Comparison of ENCODE assay signal across 8 cellular contexts in the genomic region with DNA sequence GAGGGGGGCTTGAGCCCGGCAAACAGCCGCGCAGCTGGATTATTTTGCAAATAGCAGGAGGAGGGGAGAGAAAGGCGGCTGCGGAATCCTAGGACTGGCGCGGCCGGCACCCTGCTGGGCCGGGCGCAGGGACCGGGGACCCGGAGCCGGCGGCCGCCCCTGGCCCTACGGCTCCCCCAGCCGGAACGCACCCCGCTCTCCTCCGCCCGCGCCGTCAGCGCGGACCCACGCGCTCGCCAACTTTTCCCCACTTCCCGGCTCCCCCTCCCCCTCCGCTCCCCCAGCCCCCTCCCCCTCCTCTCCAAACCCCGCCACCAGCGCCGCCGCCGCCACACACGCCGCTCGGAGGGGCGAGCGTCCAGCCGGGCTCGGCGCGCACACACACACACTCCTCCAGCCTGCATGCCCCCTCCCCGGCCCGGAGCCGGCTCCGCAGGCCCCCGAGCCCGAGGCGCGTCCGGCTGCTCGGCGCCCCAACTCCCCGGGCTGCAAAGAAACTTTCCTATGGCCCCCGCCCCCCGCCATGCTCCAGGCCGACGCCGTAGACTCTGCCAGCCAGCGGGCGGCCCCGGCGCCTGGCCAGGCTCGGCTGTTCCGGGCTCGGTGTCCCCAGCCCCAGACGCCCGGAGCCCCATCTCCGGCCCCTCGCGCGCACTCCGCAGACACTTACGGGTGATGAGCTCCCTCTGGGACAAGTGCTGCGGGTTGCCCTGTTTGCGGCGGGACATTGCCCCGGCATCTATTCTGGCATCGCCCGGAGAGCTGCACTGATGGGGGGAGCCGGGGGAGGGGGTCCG. TPM values are rescaled to one million over a fixed set of nuclear protein-coding genes. Genes with fewer than 3 reads are reported as not detected.
DNase-seq lines count a peak whose midpoint lies in the region; ATAC-seq, FAIRE-seq and TF ChIP-seq lines count a peak whose summit lies in the region.

No MANE protein-coding gene starts in this region.

- intact Hi-C loops in tibial artery (cut with DNase I; ENCODE audit: low total_unique reads): no loop called here

- no peaks in the 10 kb centered on the region for H3K36me3 ChIP-seq in tibial artery

- no peaks in the 10 kb centered on the region for H3K9me3 Mint-ChIP-seq in activated T-cell treated with anti-CD3 and anti-CD28 coated beads, Interleukin-2, amount 50 U/mL, for 72 hours
- H3K9me3 Mint-ChIP-seq in immature natural killer cell: no peaks in the 10 kb centered on the region

- peak overlapping the region; percentile 97 for H3K4me2 ChIP-seq in A549

- CTCF ChIA-PET in A549 (lab: Yijun Ruan, JAX): no interaction called here

- H3K4me3 Mint-ChIP-seq in activated T-cell treated with anti-CD3 and anti-CD28 coated beads, Interleukin-2, amount 50 U/mL, for 72 hours: peak overlapping the region; percentile 94 to 98
- H3K4me3 Mint-ChIP-seq in immature natural killer cell: peak overlapping the region; percentile 96 to 99 (median 98)

- H3K9me3 ChIP-seq in A549: no peaks in the 10 kb centered on the region
- no peaks in the 10 kb centered on the region for H3K9me3 ChIP-seq in tibial artery

- H3K27ac ChIP-seq in A549: peak overlapping the region; percentile 85 to 89
- H3K27ac ChIP-seq in tibial artery: no peak overlapping the region

- H3K27me3 Mint-ChIP-seq in activated T-cell treated with anti-CD3 and anti-CD28 coated beads, Interleukin-2, amount 50 U/mL, for 72 hours (ENCODE audit: low read depth): no peaks in the 10 kb centered on the region
- peaks cover 11 to 31% (median 25%) of the 10 kb centered on the region in 3 donors for H3K27me3 Mint-ChIP-seq in immature natural killer cell (ENCODE audit: low read depth in 3 of 3)

- no peak overlapping the region for H3K27ac Mint-ChIP-seq in activated T-cell treated with anti-CD3 and anti-CD28 coated beads, Interleukin-2, amount 50 U/mL, for 72 hours
- H3K27ac Mint-ChIP-seq in immature natural killer cell: peak overlapping the region in 3 of 6 donors; percentile 90 to 96 (median 91)

- WGBS in A549 (ENCODE audit: missing lambda C conversion rate): 0% methylated on average over 24 of the region's 84 CpGs

- ATAC-seq in A549 (no peak), HG02763 (IDR thresholded peaks at IDR 0.05; ENCODE audit: unreplicated experiment) (no peak)
- ATAC-seq in activated T-cell treated with anti-CD3 and anti-CD28 coated beads, Interleukin-2, amount 50 U/mL, for 72 hours (replicated peaks in 1 of 2): peak in 1 of 2 donors; percentile 2

- peaks cover 0 to 85% of the 10 kb centered on the region in 2 donors for H3K27me3 ChIP-seq in tibial artery

- H3K4me1 ChIP-seq in A549: peaks cover 26% of the 10 kb centered on the region
- H3K4me1 ChIP-seq in tibial artery: peaks cover 0 to 60% (median 47%) of the 10 kb centered on the region in 4 donors

- TF ChIP-seq RAD21 in A549 (conservative IDR thresholded peaks at IDR 0.05 in 1 of 2, IDR thresholded peaks at IDR 0.05 in 1 of 2): no peak

- POLR2A ChIA-PET in A549 (lab: Yijun Ruan, JAX): interaction anchor here (0.6 kb wide), 1 partner anchor 317 kb away, joined by 3 read pairs; no protein-coding TSS in a partner anchor

- H3K4me1 Mint-ChIP-seq in activated T-cell treated with anti-CD3 and anti-CD28 coated beads, Interleukin-2, amount 50 U/mL, for 72 hours (ENCODE audit: low read depth): peaks cover 47% of the 10 kb centered on the region
- H3K4me1 Mint-ChIP-seq in immature natural killer cell: peaks cover 66 to 77% of the 10 kb centered on the region in 2 donors

- FAIRE-seq in A549 (lab: Jason Lieb, UNC): no peak

- DNase-seq in A549 (ENCODE audit: low read depth in 1 of 2, low spot score in 1 of 2): no peak
- DNase-seq in HFF-Myc (ENCODE audit: extremely low read depth, low read depth): no peak
- peak; percentile 54 to 59 for DNase-seq in activated T-cell treated with anti-CD3 and anti-CD28 coated beads, Interleukin-2, amount 50 U/mL, for 72 hours
- peak; percentile 47 to 57 (median 47) for DNase-seq in immature natural killer cell
- DNase-seq in tibial artery: peak in 1 of 2 donors; percentile 67
- no peak for DNase-seq in NCI-H187 (lab: John Stamatoyannopoulos, UW)
- DNase-seq in DMS153 (lab: John Stamatoyannopoulos, UW): no peak

- TF ChIP-seq CTCF in A549 (IDR thresholded peaks at IDR 0.05): no peak
- TF ChIP-seq CTCF in HFF-Myc (IDR thresholded peaks at IDR 0.05; ENCODE audit: low read depth, low read length, missing control alignments): no peak
- no peak for TF ChIP-seq CTCF in tibial artery (IDR thresholded peaks at IDR 0.05)

- TF ChIP-seq POLR2A in A549 (IDR thresholded peaks at IDR 0.05; ENCODE audit: low read length): no peak

- H3K36me3 Mint-ChIP-seq in activated T-cell treated with anti-CD3 and anti-CD28 coated beads, Interleukin-2, amount 50 U/mL, for 72 hours (ENCODE audit: insufficient read depth in 2 of 2): peaks cover 13 to 21% of the 10 kb centered on the region in 2 donors
- H3K36me3 Mint-ChIP-seq in immature natural killer cell: peaks cover 0 to 5% (median 0%) of the 10 kb centered on the region in 3 donors

- peak overlapping the region; percentile 83 for H3K4me3 ChIP-seq in A549
- peak overlapping the region; percentile 36 for H3K4me3 ChIP-seq in HFF-Myc (replicated peaks; ENCODE audit: low read depth, low read length)
- H3K4me3 ChIP-seq in tibial artery: peak overlapping the region; percentile 19 to 36

- no peak for TF ChIP-seq EP300 in A549 (IDR thresholded peaks at IDR 0.05)

TF ChIP-seq in A549, 52 proteins besides CTCF, POLR2A, EP300 and RAD21:
- TF ChIP-seq NFE2L2 (conservative IDR thresholded peaks at IDR 0.05; ENCODE audit: low read length) (no peak), ZC3H11A (IDR thresholded peaks at IDR 0.05) (no peak), ESRRA (IDR thresholded peaks at IDR 0.05; ENCODE audit: borderline replicate concordance, low read length) (no peak), MYC (IDR thresholded peaks at IDR 0.05; ENCODE audit: borderline replicate concordance, low read length) (no peak), RNF2 (IDR thresholded peaks at IDR 0.05; ENCODE audit: borderline replicate concordance, low read depth) (no peak), KDM1A (IDR thresholded peaks at IDR 0.05; ENCODE audit: low read depth) (no peak), HDAC2 (IDR thresholded peaks at IDR 0.05) (no peak), CHD4 (IDR thresholded peaks at IDR 0.05; ENCODE audit: borderline replicate concordance) (no peak), NPAS2 (CRISPR knock-in tag; IDR thresholded peaks at IDR 0.05; ENCODE audit: borderline replicate concordance) (no peak), HOXA7 (CRISPR knock-in tag; IDR thresholded peaks at IDR 0.05) (no peak), PBX3 (IDR thresholded peaks at IDR 0.05) (no peak), CBX2 (IDR thresholded peaks at IDR 0.05; ENCODE audit: borderline replicate concordance, low read depth) (no peak), ZNF302 (CRISPR knock-in tag; IDR thresholded peaks at IDR 0.05) (no peak), EHMT2 (IDR thresholded peaks at IDR 0.05; ENCODE audit: low read depth) (no peak), GATA3 (IDR thresholded peaks at IDR 0.05; ENCODE audit: borderline replicate concordance) (no peak), CEBPB (IDR thresholded peaks at IDR 0.05) (no peak), NR3C1 (IDR thresholded peaks at IDR 0.05) (no peak), JUNB (IDR thresholded peaks at IDR 0.05) (no peak)
- TF ChIP-seq, protein P1, sequence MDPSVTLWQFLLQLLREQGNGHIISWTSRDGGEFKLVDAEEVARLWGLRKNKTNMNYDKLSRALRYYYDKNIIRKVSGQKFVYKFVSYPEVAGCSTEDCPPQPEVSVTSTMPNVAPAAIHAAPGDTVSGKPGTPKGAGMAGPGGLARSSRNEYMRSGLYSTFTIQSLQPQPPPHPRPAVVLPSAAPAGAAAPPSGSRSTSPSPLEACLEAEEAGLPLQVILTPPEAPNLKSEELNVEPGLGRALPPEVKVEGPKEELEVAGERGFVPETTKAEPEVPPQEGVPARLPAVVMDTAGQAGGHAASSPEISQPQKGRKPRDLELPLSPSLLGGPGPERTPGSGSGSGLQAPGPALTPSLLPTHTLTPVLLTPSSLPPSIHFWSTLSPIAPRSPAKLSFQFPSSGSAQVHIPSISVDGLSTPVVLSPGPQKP (IDR thresholded peaks at IDR 0.05; ENCODE audit: low read depth, low read length): no peak

RNA-seq across cellular contexts. Expression of gene BCL11B, which starts 1.3 kb away (rescaled TPM):
- polyA plus RNA-seq in A549 (2011; rRNA removed) (0.43 and 0.44 TPM in 2 replicates), A549 (2017; fragmentation: RNase III; extraction: RNeasy Plus Mini Kit Qiagen cat#74134 plus additional on column Dnase treatment) (0.31 to 0.49 TPM (median 0.42 TPM) in 3 replicates), immature natural killer cell (1 to 10 TPM in 2 of 3 donors, under 1 TPM in 1; 0.75 to 3.1 (median 1.0) TPM)
- 0.11 and 0.19 TPM in 2 replicates for polyA plus RNA-seq in A549 (2012; cell fraction: cytosol; rRNA removed)
- polyA plus RNA-seq in A549 (2012; cell fraction: nucleus; rRNA removed): 0.32 and 0.49 TPM in 2 replicates
- polyA minus RNA-seq in A549 (2011; rRNA and poly(A)+ RNA removed): 0.87 and 0.97 TPM in 2 replicates
- total RNA-seq in activated T-cell treated with anti-CD3 and anti-CD28 coated beads, Interleukin-2, amount 50 U/mL, for 72 hours: 10 to 100 TPM; 54.4 to 58.0 TPM

Comparison
In these comparisons a context has a peak if more than half of its experiments do, and no peak if none do; other contexts are left out.
1. DNase-seq: peak in activated T-cell treated with anti-CD3 and anti-CD28 coated beads, Interleukin-2, amount 50 U/mL, for 72 hours (2 of 2) and immature natural killer cell (3 of 3); none in A549 (0 of 2), HFF-Myc (single experiment), NCI-H187 (0 of 2) and DMS153 (single experiment).
2. H3K27ac ChIP-seq: peak in A549 (2 of 2); none in tibial artery (0 of 2).
3. H3K4me3 ChIP-seq: peak in every context shown above with its lines; median percentile 83 in A549; 36 in HFF-Myc; 28 in tibial artery.